Comparison of ENCODE assay signal across 9 cellular contexts in genomic region chr5:16894236-16895057, GRCh38. TPM values are rescaled to one million over a fixed set of nuclear protein-coding genes. Genes with fewer than 3 reads are reported as not detected.
DNase-seq lines count a peak whose midpoint lies in the region; ATAC-seq, FAIRE-seq and TF ChIP-seq lines count a peak whose summit lies in the region.
"Had no signal": no experiment of that assay in that cellular context is flagged by ENCODE, and none has a peak within 500 bp of the region (broad histone marks: within the 10 kb centered on the region; RNA-seq: fewer than 3 reads in every experiment).

No MANE protein-coding gene starts in this region.

- DNase-seq in A673 (ENCODE audit: low spot score): peak; percentile 96
- no peak for DNase-seq in SK-N-SH
- DNase-seq in keratinocyte (ENCODE audit: low read depth, low spot score): peak; percentile 56
- DNase-seq in OCI-M1 (lab: John Stamatoyannopoulos, UW): no peak
- DNase-seq in esophagus squamous epithelium (lab: John Stamatoyannopoulos, UW): no peak
- no peak for DNase-seq in activated CD8-positive, alpha-beta memory T cell treated with anti-CD3 and anti-CD28 coated beads, Interleukin-2, amount 50 U/mL, for 4 hours
- DNase-seq: spleen had no signal

- H3K27ac ChIP-seq in A673 (ENCODE audit: low read depth, low read length, poor library complexity, severe bottlenecking) (peak overlapping the region; percentile 81), HUES48 (ENCODE audit: low read depth, low read length) (peak overlapping the region; percentile 56), SK-N-SH (ENCODE audit: low read depth in 2 of 2, low read length in 1 of 2) (peak overlapping the region in 1 of 2 experiments; percentile 89; a peak in 3 of 4 replicates), keratinocyte (ENCODE audit: control insufficient read depth, insufficient read depth, low read length) (peak overlapping the region; percentile 81), esophagus squamous epithelium (peak overlapping the region in 1 of 4 donors; percentile 14)

- H3K9me3 ChIP-seq in A673 (ENCODE audit: low read depth, low read length, poor library complexity, severe bottlenecking) (no peaks in the 10 kb centered on the region), HUES48 (ENCODE audit: control insufficient read depth, insufficient read depth, low read length) (no peaks in the 10 kb centered on the region), SK-N-SH (no peaks in the 10 kb centered on the region), keratinocyte (ENCODE audit: control insufficient read depth, low read depth, low read length) (no peaks in the 10 kb centered on the region), esophagus squamous epithelium (no peaks in the 10 kb centered on the region)
- H3K9me3 ChIP-seq: spleen had no signal

- H3K4me1 ChIP-seq in A673 (ENCODE audit: insufficient read depth, low read length, poor library complexity, severe bottlenecking) (peaks cover 87% of the 10 kb centered on the region), HUES48 (ENCODE audit: control insufficient read depth, insufficient read depth, low read length) (peaks cover 61% of the 10 kb centered on the region), SK-N-SH (ENCODE audit: control insufficient read depth in 1 of 2, insufficient read depth in 2 of 2, low read depth in 1 of 2, low read length in 1 of 2) (peaks cover 2 to 62% of the 10 kb centered on the region in 2 experiments), keratinocyte (ENCODE audit: control insufficient read depth, extremely low read depth, insufficient read depth, low read length) (peaks cover 61% of the 10 kb centered on the region), esophagus squamous epithelium (peaks cover 0 to 53% (median 0%) of the 10 kb centered on the region in 3 donors)

- H4K20me1 ChIP-seq in SK-N-SH (ENCODE audit: insufficient read depth) (peaks cover 100% of the 10 kb centered on the region), keratinocyte (ENCODE audit: control insufficient read depth, extremely low read depth, insufficient read depth, low read length) (peaks cover 47% of the 10 kb centered on the region)

- H3K27me3 ChIP-seq in A673 (replicated peaks; ENCODE audit: insufficient read depth, low read depth, low read length, poor library complexity) (no peaks in the 10 kb centered on the region), HUES48 (ENCODE audit: control insufficient read depth, insufficient read depth, low read length) (no peaks in the 10 kb centered on the region), SK-N-SH (ENCODE audit: insufficient read depth) (no peaks in the 10 kb centered on the region), keratinocyte (ENCODE audit: control insufficient read depth, extremely low read depth, insufficient read depth, low read length) (no peaks in the 10 kb centered on the region), esophagus squamous epithelium (no peaks in the 10 kb centered on the region)
- H3K27me3 ChIP-seq: spleen had no signal

- no peak overlapping the region for H3K9ac ChIP-seq in HUES48 (ENCODE audit: low read depth, low read length)
- peak overlapping the region; percentile 16; the same call in 1 of the 2 replicates for H3K9ac ChIP-seq in SK-N-SH
- peak overlapping the region; percentile 46 for H3K9ac ChIP-seq in keratinocyte (ENCODE audit: control insufficient read depth, extremely low read depth, insufficient read depth, low read length)

- WGBS in SK-N-SH (ENCODE audit: low lambda C conversion rate): 56% methylated on average over 13 of the region's 13 CpGs
- WGBS in esophagus squamous epithelium, 2 donors: 66 to 68% methylated on average over 13 of the region's 13 CpGs

- CTCF ChIA-PET in A673 (lab: Charles Lee): no interaction called here
- CTCF ChIA-PET in SK-N-SH (lab: Yijun Ruan, JAX): no interaction called here

- H2AFZ ChIP-seq in SK-N-SH (ENCODE audit: low read depth) (no peak overlapping the region), keratinocyte (ENCODE audit: control insufficient read depth, low read length) (no peak overlapping the region)

- ATAC-seq in HG02884 (IDR thresholded peaks at IDR 0.05; ENCODE audit: unreplicated experiment): no peak

- H3K36me3 ChIP-seq in A673 (ENCODE audit: insufficient read depth, low read length, poor library complexity, severe bottlenecking) (no peaks in the 10 kb centered on the region), HUES48 (ENCODE audit: control insufficient read depth, insufficient read depth, low read length) (no peaks in the 10 kb centered on the region), SK-N-SH (replicated peaks in 1 of 2; ENCODE audit: control insufficient read depth in 1 of 2, insufficient read depth in 2 of 2, low read length in 1 of 2) (no peaks in the 10 kb centered on the region), keratinocyte (ENCODE audit: control insufficient read depth in 2 of 2, extremely low read depth in 1 of 2, insufficient read depth in 2 of 2, low read length in 2 of 2) (peaks cover 0 to 1% of the 10 kb centered on the region in 2 experiments), esophagus squamous epithelium (no peaks in the 10 kb centered on the region)
- H3K36me3 ChIP-seq: spleen had no signal

- TF ChIP-seq CTCF in A673 (conservative IDR thresholded peaks at IDR 0.05; ENCODE audit: low read depth, low read length) (no peak), SK-N-SH (IDR thresholded peaks at IDR 0.05) (no peak), keratinocyte (optimal IDR thresholded peaks at IDR 0.05 in 1 of 3, IDR thresholded peaks at IDR 0.05 in 1 of 3, conservative IDR thresholded peaks at IDR 0.05 in 1 of 3; ENCODE audit: extremely low read depth in 1 of 3, insufficient read depth in 2 of 3, low read length in 3 of 3) (no peak), esophagus squamous epithelium (IDR thresholded peaks at IDR 0.05) (no peak)

- H3K4me2 ChIP-seq in SK-N-SH (peak overlapping the region; percentile 57), keratinocyte (ENCODE audit: control insufficient read depth, extremely low read depth, insufficient read depth, low read depth, low read length) (peak overlapping the region; percentile 73)

- peaks cover 2% of the 10 kb centered on the region for H3K9me1 ChIP-seq in keratinocyte (ENCODE audit: control insufficient read depth, extremely low read depth, insufficient read depth, low read length)

- intact Hi-C loops in A673 (cut with micrococcal nuclease; ENCODE audit: unreplicated experiment): no loop called here
- intact Hi-C loops in esophagus squamous epithelium (cut with DNase I): no loop called here

- FAIRE-seq in keratinocyte (lab: Jason Lieb, UNC): peak; percentile 95

- BruUV-seq in A673 (replicated peaks; lab: Mats Ljungman, UMichigan): no TSS peak

- 0 out of 4 replicates have a peak, but pooled peaks of 1 of the 2 experiments have one; percentile 48 for TF ChIP-seq EP300 in SK-N-SH (IDR thresholded peaks at IDR 0.05; ENCODE audit: borderline replicate concordance in 1 of 2, low read depth in 1 of 2, low read length in 1 of 2)

- POLR2A ChIA-PET in A673 (lab: Charles Lee; ENCODE audit: low non-redundant PET) (no interaction called here), SK-N-SH (lab: Yijun Ruan, JAX) (no interaction called here)

- H3K9me2 ChIP-seq in SK-N-SH: no peaks in the 10 kb centered on the region

- dilution Hi-C loops in keratinocyte (cut with MboI; ENCODE audit: extremely low pct_ligation_motif_present, low sequenced_read_pairs): no loop called here

- TF ChIP-seq POLR2A in esophagus squamous epithelium (IDR thresholded peaks at IDR 0.05): no peak

- TF ChIP-seq RAD21 in SK-N-SH (IDR thresholded peaks at IDR 0.05; ENCODE audit: low read length): no peak

- H3F3A ChIP-seq in SK-N-SH (replicated peaks; ENCODE audit: insufficient read depth): peaks cover 30% of the 10 kb centered on the region

- H3K79me2 ChIP-seq in SK-N-SH (ENCODE audit: insufficient read depth) (peaks cover 100% of the 10 kb centered on the region), keratinocyte (ENCODE audit: control insufficient read depth, insufficient read depth, low read length) (peaks cover 98% of the 10 kb centered on the region)

- peak overlapping the region; percentile 14 for H3K4me3 ChIP-seq in A673 (ENCODE audit: low read depth, low read length, poor library complexity, severe bottlenecking)
- H3K4me3 ChIP-seq in HUES48 (ENCODE audit: low read depth, low read length): no peak overlapping the region
- H3K4me3 ChIP-seq in SK-N-SH (ENCODE audit: low read depth in 2 of 2, low read length in 1 of 2): no peak overlapping the region; a peak in 1 of 4 replicates
- no peak overlapping the region for H3K4me3 ChIP-seq in keratinocyte (ENCODE audit: control insufficient read depth in 2 of 3, extremely low read depth in 1 of 3, insufficient read depth in 2 of 3, low read depth in 1 of 3, low read length in 3 of 3)
- no peak overlapping the region for H3K4me3 ChIP-seq in esophagus squamous epithelium
- H3K4me3 ChIP-seq: spleen had no signal

TF ChIP-seq in SK-N-SH, 30 proteins besides CTCF, POLR2A, EP300 and RAD21 (continues in another document):
- no peak for TF ChIP-seq MXI1 (IDR thresholded peaks at IDR 0.05; ENCODE audit: low read depth, low read length)
- no peak for TF ChIP-seq GABPA (IDR thresholded peaks at IDR 0.05; ENCODE audit: low read depth)
- TF ChIP-seq RFX5 (IDR thresholded peaks at IDR 0.05; ENCODE audit: low read length): no peak

RNA-seq across cellular contexts. Expression of gene MYO10, which starts 41.6 kb away (rescaled TPM):
- total RNA-seq in A673 (2021) (194 and 202 TPM in 2 replicates), esophagus squamous epithelium (10 to 100 TPM; 21.0 to 29.8 (median 27.3) TPM)
- polyA plus RNA-seq in SK-N-SH (2012; rRNA removed) (8.1 and 8.7 TPM in 2 replicates), keratinocyte (16.1 to 22.5 TPM (median 22.0 TPM) in 3 replicates)
- 7.3 and 8.5 TPM in 2 replicates for polyA plus RNA-seq in SK-N-SH (2012; cell fraction: cytosol; rRNA removed)
- 14.9 and 23.4 TPM in 2 replicates for polyA plus RNA-seq in SK-N-SH (2012; cell fraction: nucleus; rRNA removed)
- polyA plus RNA-seq in keratinocyte (2011; ENCODE audit: low read depth): 28.7 TPM
- polyA plus RNA-seq in keratinocyte (2011; cell fraction: cytosol; rRNA removed): 20.3 and 20.9 TPM in 2 replicates
- 53.3 and 53.4 TPM in 2 replicates for polyA plus RNA-seq in keratinocyte (2011; cell fraction: nucleus; rRNA removed)
- 14.8 and 47.7 TPM in 2 replicates for polyA plus RNA-seq in keratinocyte (2012; ENCODE audit: low replicate concordance)
- polyA minus RNA-seq in keratinocyte: 43.8 to 125 TPM (median 75.8 TPM) in 3 replicates
- polyA minus RNA-seq in keratinocyte (2011; cell fraction: cytosol; rRNA and poly(A)+ RNA removed): 44.9 TPM
- polyA minus RNA-seq in keratinocyte (2011; cell fraction: nucleus; rRNA and poly(A)+ RNA removed): 59.8 and 125 TPM in 2 replicates

Comparison
In these comparisons a context has a peak if more than half of its experiments do, and no peak if none do; other contexts are left out.
1. DNase-seq: peak in A673 (single experiment) and keratinocyte (single experiment); none in SK-N-SH (single experiment), OCI-M1 (single experiment), esophagus squamous epithelium (single experiment) and activated CD8-positive, alpha-beta memory T cell treated with anti-CD3 and anti-CD28 coated beads, Interleukin-2, amount 50 U/mL, for 4 hours (single experiment).